In the genomic region with DNA sequence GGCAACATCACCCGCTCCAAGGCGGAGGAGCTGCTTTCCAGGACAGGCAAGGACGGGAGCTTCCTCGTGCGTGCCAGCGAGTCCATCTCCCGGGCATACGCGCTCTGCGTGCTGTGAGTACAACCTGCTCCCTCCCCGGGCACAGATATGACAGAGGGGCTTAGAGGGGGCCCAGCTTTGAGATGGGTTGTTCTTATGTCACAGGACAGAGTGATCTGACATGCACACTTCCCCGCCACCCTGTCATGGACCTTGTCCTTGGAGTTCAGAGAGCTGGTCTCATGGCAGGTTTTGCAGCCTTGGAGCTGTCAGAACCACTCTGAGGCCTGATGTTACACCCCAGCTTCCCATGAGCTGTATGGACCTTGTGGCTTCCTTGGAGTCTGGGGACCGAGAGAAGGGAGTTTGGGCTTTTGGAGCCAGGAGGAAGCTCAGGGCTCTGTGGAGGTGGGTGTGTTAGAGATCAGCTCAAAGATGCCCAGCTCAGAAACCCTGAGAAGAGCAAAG, we compare ENCODE assay signal across 8 cellular contexts. TPM values are rescaled to one million over a fixed set of nuclear protein-coding genes. Genes with fewer than 3 reads are reported as not detected.
A peak's percentile ranks its signal among the peaks of the same experiment; 100 is the strongest.
DNase-seq lines count a peak whose midpoint lies in the region; ATAC-seq and TF ChIP-seq lines count a peak whose summit lies in the region.

No MANE protein-coding gene starts in this region.

- peak overlapping the region; percentile 99 for H3K27ac Mint-ChIP-seq in activated T-helper 1 cell treated with anti-CD3 and anti-CD28 coated beads, Interleukin-12 subunit alpha, Interleukin-12 subunit beta, Interleukin-2, Interleukin-4 antibody, amounts not matched to agents 30 ng/mL and 10 ng/mL and 1 ng/mL, durations not matched to agents 14 hours and 24 hours and 36 hours

- WGBS in tibial nerve, 2 donors: 68 to 95% methylated on average over 5 to 13 of the region's 13 CpGs

- H3K36me3 ChIP-seq in tibial nerve: no peaks in the 10 kb centered on the region

- H3K27me3 Mint-ChIP-seq in activated T-cell treated with anti-CD3 and anti-CD28 coated beads, Interleukin-2, amount 50 U/mL, for 4 hours (ENCODE audit: low read depth): no peaks in the 10 kb centered on the region
- no peaks in the 10 kb centered on the region for H3K27me3 Mint-ChIP-seq in activated T-helper 1 cell treated with anti-CD3 and anti-CD28 coated beads, Interleukin-12 subunit alpha, Interleukin-12 subunit beta, Interleukin-2, Interleukin-4 antibody, amounts not matched to agents 30 ng/mL and 10 ng/mL and 1 ng/mL, durations not matched to agents 14 hours and 24 hours and 36 hours (ENCODE audit: insufficient read depth)

- H3K9me3 Mint-ChIP-seq in activated T-cell treated with anti-CD3 and anti-CD28 coated beads, Interleukin-2, amount 50 U/mL, for 4 hours: no peaks in the 10 kb centered on the region
- no peaks in the 10 kb centered on the region for H3K9me3 Mint-ChIP-seq in activated T-helper 1 cell treated with anti-CD3 and anti-CD28 coated beads, Interleukin-12 subunit alpha, Interleukin-12 subunit beta, Interleukin-2, Interleukin-4 antibody, amounts not matched to agents 30 ng/mL and 10 ng/mL and 1 ng/mL, durations not matched to agents 14 hours and 24 hours and 36 hours

- H3K4me1 ChIP-seq in tibial nerve: peaks cover 0 to 51% (median 14%) of the 10 kb centered on the region in 4 donors

- peak overlapping the region; percentile 96 for H3K4me3 Mint-ChIP-seq in activated T-cell treated with anti-CD3 and anti-CD28 coated beads, Interleukin-2, amount 50 U/mL, for 4 hours
- peak overlapping the region; percentile 97 for H3K4me3 Mint-ChIP-seq in activated T-helper 1 cell treated with anti-CD3 and anti-CD28 coated beads, Interleukin-12 subunit alpha, Interleukin-12 subunit beta, Interleukin-2, Interleukin-4 antibody, amounts not matched to agents 30 ng/mL and 10 ng/mL and 1 ng/mL, durations not matched to agents 14 hours and 24 hours and 36 hours

- H3K27me3 ChIP-seq in tibial nerve: no peaks in the 10 kb centered on the region

- no peak for TF ChIP-seq EP300 in tibial nerve (IDR thresholded peaks at IDR 0.05)

- TF ChIP-seq CTCF in tibial nerve (IDR thresholded peaks at IDR 0.05): no peak

- peak overlapping the region; percentile 18 to 84 (median 78) for H3K27ac ChIP-seq in tibial nerve

- ATAC-seq in activated T-cell treated with anti-CD3 and anti-CD28 coated beads, Interleukin-2, amount 50 U/mL, for 4 hours: peak; percentile 12 to 22

- TF ChIP-seq POLR2A in tibial nerve (IDR thresholded peaks at IDR 0.05): no peak

- peaks cover 3% of the 10 kb centered on the region for H3K36me3 Mint-ChIP-seq in activated T-cell treated with anti-CD3 and anti-CD28 coated beads, Interleukin-2, amount 50 U/mL, for 4 hours (ENCODE audit: insufficient read depth)
- H3K36me3 Mint-ChIP-seq in activated T-helper 1 cell treated with anti-CD3 and anti-CD28 coated beads, Interleukin-12 subunit alpha, Interleukin-12 subunit beta, Interleukin-2, Interleukin-4 antibody, amounts not matched to agents 30 ng/mL and 10 ng/mL and 1 ng/mL, durations not matched to agents 14 hours and 24 hours and 36 hours (ENCODE audit: low read depth): peaks cover 12% of the 10 kb centered on the region

- H3K4me3 ChIP-seq in tibial nerve: peak overlapping the region; percentile 17 to 53 (median 41)

- DNase-seq in activated T-cell treated with anti-CD3 and anti-CD28 coated beads, Interleukin-2, amount 50 U/mL, for 4 hours: no peak
- DNase-seq in activated T-cell treated with anti-CD3 and anti-CD28 coated beads, Interleukin-2, amount 50 U/mL, for 1 hour: no peak
- no peak for DNase-seq in activated T-helper 1 cell treated with anti-CD3 and anti-CD28 coated beads, Interleukin-12 subunit alpha, Interleukin-12 subunit beta, Interleukin-2, Interleukin-4 antibody, amounts not matched to agents 30 ng/mL and 10 ng/mL and 1 ng/mL, durations not matched to agents 14 hours and 24 hours and 36 hours (ENCODE audit: low spot score)
- peak; percentile 88 for DNase-seq in mesenteric fat pad (ENCODE audit: low spot score)
- DNase-seq in tibial nerve (ENCODE audit: low spot score in 2 of 2): no peak
- no peak for DNase-seq in NCI-H128 (lab: John Stamatoyannopoulos, UW; ENCODE audit: unreplicated experiment)
- no peak for DNase-seq in DMS 273 treated with DMSO at 0.1 percent for 48 hours (lab: John Stamatoyannopoulos, UW)
- no peak for DNase-seq in NCI-H1092 treated with DMSO at 0.1 percent for 48 hours (lab: John Stamatoyannopoulos, UW)

- peaks cover 44% of the 10 kb centered on the region for H3K4me1 Mint-ChIP-seq in activated T-cell treated with anti-CD3 and anti-CD28 coated beads, Interleukin-2, amount 50 U/mL, for 4 hours (ENCODE audit: low read depth)
- H3K4me1 Mint-ChIP-seq in activated T-helper 1 cell treated with anti-CD3 and anti-CD28 coated beads, Interleukin-12 subunit alpha, Interleukin-12 subunit beta, Interleukin-2, Interleukin-4 antibody, amounts not matched to agents 30 ng/mL and 10 ng/mL and 1 ng/mL, durations not matched to agents 14 hours and 24 hours and 36 hours (ENCODE audit: low read depth): peaks cover 49% of the 10 kb centered on the region

- no peaks in the 10 kb centered on the region for H3K9me3 ChIP-seq in tibial nerve

- intact Hi-C loops in activated T-helper 1 cell treated with anti-CD3 and anti-CD28 coated beads, Interleukin-12 subunit alpha, Interleukin-12 subunit beta, Interleukin-2, Interleukin-4 antibody, amounts not matched to agents 30 ng/mL and 10 ng/mL and 1 ng/mL, durations not matched to agents 14 hours and 24 hours and 36 hours (cut with micrococcal nuclease): loop anchor here (1.0 to 2.0 kb wide), 8 partner anchors 10 to 364 kb away; a partner anchor contains a TSS

RNA-seq across cellular contexts. Expression of a gene that starts 0.4 kb away (rescaled TPM):
- total RNA-seq in activated T-cell treated with anti-CD3 and anti-CD28 coated beads, Interleukin-2, amount 50 U/mL, for 4 hours: 10 to 100 TPM; 31.2 to 35.5 (median 31.7) TPM
- total RNA-seq in activated T-helper 1 cell treated with anti-CD3 and anti-CD28 coated beads, Interleukin-12 subunit alpha, Interleukin-12 subunit beta, Interleukin-2, Interleukin-4 antibody, amounts not matched to agents 30 ng/mL and 10 ng/mL and 1 ng/mL, durations not matched to agents 14 hours and 24 hours and 36 hours: 60.9 and 61.2 TPM in 2 replicates
- 28.8 TPM for total RNA-seq in mesenteric fat pad
- 10 to 100 TPM; 22.8 to 55.3 (median 42.1) TPM for total RNA-seq in tibial nerve

RNA-seq across cellular contexts. Expression of a gene that starts 28.1 kb away (rescaled TPM):
- not detected for total RNA-seq in activated T-cell treated with anti-CD3 and anti-CD28 coated beads, Interleukin-2, amount 50 U/mL, for 4 hours
- not detected in 2 replicates for total RNA-seq in activated T-helper 1 cell treated with anti-CD3 and anti-CD28 coated beads, Interleukin-12 subunit alpha, Interleukin-12 subunit beta, Interleukin-2, Interleukin-4 antibody, amounts not matched to agents 30 ng/mL and 10 ng/mL and 1 ng/mL, durations not matched to agents 14 hours and 24 hours and 36 hours
- total RNA-seq in mesenteric fat pad (not detected), tibial nerve (not detected)

RNA-seq across cellular contexts. Expression of a gene that starts 47.5 kb away (rescaled TPM):
- total RNA-seq in activated T-cell treated with anti-CD3 and anti-CD28 coated beads, Interleukin-2, amount 50 U/mL, for 4 hours: under 1 TPM; 0.11 to 0.94 (median 0.37) TPM
- total RNA-seq in activated T-helper 1 cell treated with anti-CD3 and anti-CD28 coated beads, Interleukin-12 subunit alpha, Interleukin-12 subunit beta, Interleukin-2, Interleukin-4 antibody, amounts not matched to agents 30 ng/mL and 10 ng/mL and 1 ng/mL, durations not matched to agents 14 hours and 24 hours and 36 hours: 0.21 TPM in 1 of 2 replicates, not detected in the other
- total RNA-seq in mesenteric fat pad (0.35 TPM), tibial nerve (10 to 100 TPM; 12.9 to 47.6 (median 22.7) TPM)

Comparison
In these comparisons a context has a peak if more than half of its experiments do, and no peak if none do; other contexts are left out.
1. RNA of a gene that starts 47.5 kb away (total RNA-seq): 12.9 to 47.6 TPM in tibial nerve; 0.11 to 0.94 TPM in activated T-cell treated with anti-CD3 and anti-CD28 coated beads, Interleukin-2, amount 50 U/mL, for 4 hours, 0.35 TPM in mesenteric fat pad (single experiment) and 0.21 TPM in activated T-helper 1 cell treated with anti-CD3 and anti-CD28 coated beads, Interleukin-12 subunit alpha, Interleukin-12 subunit beta, Interleukin-2, Interleukin-4 antibody, amounts not matched to agents 30 ng/mL and 10 ng/mL and 1 ng/mL, durations not matched to agents 14 hours and 24 hours and 36 hours; every median in the first group is over 4 times any median in the second.